ENCODE assay signal across 2 cellular contexts in the genomic region with DNA sequence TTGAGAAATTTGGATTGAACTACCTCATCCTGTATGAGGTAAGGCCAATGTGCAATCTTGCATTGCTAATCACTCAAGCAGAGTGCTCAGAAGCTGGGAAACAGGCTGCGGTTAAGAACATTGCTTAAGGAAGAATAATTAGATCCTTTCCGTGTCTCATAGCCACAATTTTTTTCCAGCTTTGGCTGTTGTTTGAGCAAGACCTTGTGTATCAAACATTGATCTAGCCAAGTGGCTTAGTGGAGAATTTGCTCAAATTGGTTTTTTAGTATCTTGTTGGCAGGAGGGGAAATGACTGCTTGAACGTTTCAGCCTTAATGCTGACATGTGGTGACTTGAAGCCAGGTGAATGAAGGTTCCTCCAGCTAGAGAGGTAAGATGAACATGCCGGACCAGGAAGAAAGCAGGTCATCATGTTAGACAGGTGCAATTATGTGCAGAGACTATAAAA.
TF ChIP-seq lines count a peak whose summit lies in the region.

No MANE protein-coding gene starts in this region.

TF ChIP-seq in liver, 16 proteins besides CTCF, POLR2A, EP300 and RAD21 (continued from another document):
- TF ChIP-seq REST (IDR thresholded peaks at IDR 0.05) (no peak), FOXA1 (IDR thresholded peaks at IDR 0.05) (no peak)
TF ChIP-seq in liver: peak in this region for 1.

TF ChIP-seq in HepG2, 621 proteins besides CTCF, POLR2A, EP300 and RAD21 (continued from another document):
- TF ChIP-seq ZBTB26 (CRISPR knock-in tag; IDR thresholded peaks at IDR 0.05; ENCODE audit: borderline replicate concordance) (no peak), ZNF275 (CRISPR knock-in tag; IDR thresholded peaks at IDR 0.05; ENCODE audit: borderline replicate concordance) (no peak), FUBP1 (CRISPR knock-in tag; IDR thresholded peaks at IDR 0.05; ENCODE audit: borderline replicate concordance) (no peak), HMGXB4 (CRISPR knock-in tag; IDR thresholded peaks at IDR 0.05; ENCODE audit: borderline replicate concordance in 1 of 2, low read depth in 1 of 2) (no peak), ERF (CRISPR knock-in tag; IDR thresholded peaks at IDR 0.05) (no peak), SNAI1 (CRISPR knock-in tag; IDR thresholded peaks at IDR 0.05; ENCODE audit: borderline replicate concordance) (no peak)
- TF ChIP-seq, protein P1, sequence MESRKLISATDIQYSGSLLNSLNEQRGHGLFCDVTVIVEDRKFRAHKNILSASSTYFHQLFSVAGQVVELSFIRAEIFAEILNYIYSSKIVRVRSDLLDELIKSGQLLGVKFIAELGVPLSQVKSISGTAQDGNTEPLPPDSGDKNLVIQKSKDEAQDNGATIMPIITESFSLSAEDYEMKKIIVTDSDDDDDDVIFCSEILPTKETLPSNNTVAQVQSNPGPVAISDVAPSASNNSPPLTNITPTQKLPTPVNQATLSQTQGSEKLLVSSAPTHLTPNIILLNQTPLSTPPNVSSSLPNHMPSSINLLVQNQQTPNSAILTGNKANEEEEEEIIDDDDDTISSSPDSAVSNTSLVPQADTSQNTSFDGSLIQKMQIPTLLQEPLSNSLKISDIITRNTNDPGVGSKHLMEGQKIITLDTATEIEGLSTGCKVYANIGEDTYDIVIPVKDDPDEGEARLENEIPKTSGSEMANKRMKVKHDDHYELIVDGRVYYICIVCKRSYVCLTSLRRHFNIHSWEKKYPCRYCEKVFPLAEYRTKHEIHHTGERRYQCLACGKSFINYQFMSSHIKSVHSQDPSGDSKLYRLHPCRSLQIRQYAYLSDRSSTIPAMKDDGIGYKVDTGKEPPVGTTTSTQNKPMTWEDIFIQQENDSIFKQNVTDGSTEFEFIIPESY (CRISPR knock-in tag; IDR thresholded peaks at IDR 0.05), result no peak
